Comparison of ENCODE assay signal across 1 cellular context in the genomic region with DNA sequence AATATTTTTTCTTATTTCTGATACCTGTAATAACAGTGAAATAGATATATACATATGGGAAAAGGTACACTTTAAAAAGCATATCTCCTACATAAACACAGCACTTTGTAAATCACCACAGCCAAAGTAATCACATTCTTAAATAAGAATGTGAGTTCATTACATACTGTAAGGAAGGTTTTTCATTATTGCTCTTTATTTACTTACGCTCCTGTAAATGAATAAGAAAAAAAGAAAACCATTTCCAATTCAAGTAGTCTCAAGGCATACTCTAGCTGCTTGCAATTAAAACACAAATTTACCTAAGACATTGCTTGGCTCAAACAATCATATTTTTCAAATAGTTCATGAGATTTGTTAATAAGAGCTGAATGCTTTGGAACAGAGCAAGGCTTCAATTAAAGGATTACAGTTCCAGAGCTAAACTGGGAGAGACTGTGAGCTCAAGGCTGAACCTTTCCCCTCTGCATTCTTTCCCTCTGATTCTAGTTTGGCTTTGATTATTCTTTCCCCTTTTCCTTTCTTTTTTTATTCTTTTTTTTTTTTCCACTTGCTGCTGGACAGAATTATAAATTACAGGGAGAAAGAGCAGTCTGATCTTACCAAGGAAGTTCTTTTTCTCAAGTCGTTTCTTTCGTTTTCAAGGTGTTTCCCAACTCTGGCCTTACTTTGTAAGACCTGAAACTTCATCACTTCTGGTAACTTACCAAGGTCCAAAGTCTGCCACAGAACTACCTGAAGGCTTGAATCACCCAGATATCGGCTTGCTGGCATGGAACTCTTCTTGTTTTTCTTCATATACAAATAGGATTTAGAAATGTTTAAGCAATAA.
TF ChIP-seq lines count a peak whose summit lies in the region.

No MANE protein-coding gene starts in this region.

TF ChIP-seq in H1, 55 proteins besides CTCF, POLR2A, EP300 and RAD21 (continued from another document):
- no peak for TF ChIP-seq SIN3A (conservative IDR thresholded peaks at IDR 0.05 in 1 of 2, IDR thresholded peaks at IDR 0.05 in 1 of 2; ENCODE audit: low read depth in 1 of 2, low read length in 2 of 2)
- TF ChIP-seq SP2 (IDR thresholded peaks at IDR 0.05; ENCODE audit: low read length), result no peak
- TF ChIP-seq, protein P1, sequence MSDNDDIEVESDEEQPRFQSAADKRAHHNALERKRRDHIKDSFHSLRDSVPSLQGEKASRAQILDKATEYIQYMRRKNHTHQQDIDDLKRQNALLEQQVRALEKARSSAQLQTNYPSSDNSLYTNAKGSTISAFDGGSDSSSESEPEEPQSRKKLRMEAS (IDR thresholded peaks at IDR 0.05), result no peak
